Comparison of ENCODE assay signal across 32 cellular contexts in genomic region chr10:130425169-130425568, GRCh38.
"Had no signal": no experiment of that assay in that cellular context is flagged by ENCODE, and none has a peak within 500 bp of the region (broad histone marks: within the 10 kb centered on the region; RNA-seq: fewer than 3 reads in every experiment).

No MANE protein-coding gene starts in this region.

- H3K4me1 Mint-ChIP-seq: activated B cell treated with CpG ODN at 0.5 μM for 24 hours; activated CD4-positive, alpha-beta T cell treated with anti-CD3 and anti-CD28 coated beads for 36 hours; activated CD4-positive, alpha-beta T cell treated with anti-CD3 and anti-CD28 coated beads, Interleukin-2, amount 10 ng/mL, durations not matched to agents 24 days and 14 days; activated naive CD4-positive, alpha-beta T cell treated with anti-CD3 and anti-CD28 coated beads, Interleukin-2, amount 10 ng/mL, durations not matched to agents 7 days and 5 days; activated naive CD8-positive, alpha-beta T cell treated with anti-CD3 and anti-CD28 coated beads, Interleukin-2, amount 10 ng/mL, durations not matched to agents 7 days and 5 days; brain had no signal

- H3K27me3 ChIP-seq: ascending aorta, breast epithelium, cardiac muscle cell had no signal

- DNase-seq: activated B cell treated with CpG ODN at 0.5 μM for 24 hours; activated CD4-positive, alpha-beta memory T cell treated with anti-CD3 and anti-CD28 coated beads for 36 hours; activated CD4-positive, alpha-beta T cell treated with anti-CD3 and anti-CD28 coated beads for 36 hours; activated CD4-positive, alpha-beta T cell treated with anti-CD3 and anti-CD28 coated beads, Interleukin-2, amount 10 ng/mL, durations not matched to agents 24 days and 14 days; activated CD8-positive, alpha-beta T cell treated with anti-CD3 and anti-CD28 coated beads, Interleukin-2, amount 10 ng/mL, durations not matched to agents 7 days and 5 days; activated gamma-delta T cell; activated naive CD4-positive, alpha-beta T cell; activated naive CD4-positive, alpha-beta T cell treated with anti-CD3 and anti-CD28 coated beads, Interleukin-2, amount 10 ng/mL, durations not matched to agents 7 days and 5 days; activated naive CD8-positive, alpha-beta T cell treated with anti-CD3 and anti-CD28 coated beads, Interleukin-2, amount 10 ng/mL, durations not matched to agents 7 days and 5 days; activated T-cell treated with anti-CD3 and anti-CD28 coated beads, Interleukin-2, amount 50 U/mL, for 4 hours; central memory CD4-positive, alpha-beta T cell; cerebellar nuclear complex; cortex of kidney; dermis blood vessel endothelial cell; effector CD4-positive, alpha-beta T cell; effector memory CD8-positive, alpha-beta T cell; foreskin fibroblast; glutamatergic neuron; T-helper 1 cell; T-helper 17 cell; T1000; WERI-Rb-1 had no signal

- H3K4me3 Mint-ChIP-seq: activated B cell treated with CpG ODN at 0.5 μM for 24 hours; activated CD4-positive, alpha-beta memory T cell treated with anti-CD3 and anti-CD28 coated beads for 36 hours; activated CD4-positive, alpha-beta T cell treated with anti-CD3 and anti-CD28 coated beads for 36 hours; activated CD4-positive, alpha-beta T cell treated with anti-CD3 and anti-CD28 coated beads, Interleukin-2, amount 10 ng/mL, durations not matched to agents 24 days and 14 days; activated CD8-positive, alpha-beta T cell treated with anti-CD3 and anti-CD28 coated beads, Interleukin-2, amount 10 ng/mL, durations not matched to agents 7 days and 5 days; activated naive CD4-positive, alpha-beta T cell treated with anti-CD3 and anti-CD28 coated beads, Interleukin-2, amount 10 ng/mL, durations not matched to agents 7 days and 5 days; activated naive CD8-positive, alpha-beta T cell treated with anti-CD3 and anti-CD28 coated beads, Interleukin-2, amount 10 ng/mL, durations not matched to agents 7 days and 5 days; activated T-cell treated with anti-CD3 and anti-CD28 coated beads, Interleukin-2, amount 50 U/mL, for 4 hours; activated T-helper 17 cell treated with anti-CD3 and anti-CD28 coated beads, Interleukin-2, amount 50 U/mL, for 72 hours; brain; effector memory CD8-positive, alpha-beta T cell; T-helper 17 cell; T-helper 2 cell treated with Interferon-gamma antibody and Interleukin-4, amounts not matched to agents 5 μg/mL and 100 μg/mL, for 36 hours had no signal

- H3K27ac ChIP-seq: ascending aorta, breast epithelium, cardiac muscle cell, epithelial cell of prostate, WERI-Rb-1 had no signal

- ATAC-seq: activated CD4-positive, alpha-beta T cell treated with anti-CD3 and anti-CD28 coated beads for 36 hours; activated CD4-positive, CD25-positive, alpha-beta regulatory T cell treated with anti-CD3 and anti-CD28 coated beads, Interleukin-2, amount 50 U/mL, for 24 hours; activated CD8-positive, alpha-beta T cell treated with anti-CD3 and anti-CD28 coated beads, Interleukin-2, amount 10 ng/mL, durations not matched to agents 7 days and 5 days; activated naive CD4-positive, alpha-beta T cell treated with anti-CD3 and anti-CD28 coated beads, Interleukin-2, amount 50 U/mL, for 72 hours; activated T-cell treated with anti-CD3 and anti-CD28 coated beads, Interleukin-2, amount 50 U/mL, for 4 hours; activated T-helper 17 cell treated with anti-CD3 and anti-CD28 coated beads, Interleukin-2, amount 50 U/mL, for 72 hours; effector memory CD8-positive, alpha-beta T cell; SK-N-SH treated with all-trans-retinoic acid at 6 μM for 48 hours; T-helper 17 cell had no signal

- H3K4me1 ChIP-seq: ascending aorta, breast epithelium had no signal

- H3K27me3 Mint-ChIP-seq: activated B cell treated with CpG ODN at 0.5 μM for 24 hours; activated CD4-positive, alpha-beta memory T cell treated with anti-CD3 and anti-CD28 coated beads for 36 hours; activated CD4-positive, alpha-beta T cell treated with anti-CD3 and anti-CD28 coated beads, Interleukin-2, amount 10 ng/mL, durations not matched to agents 24 days and 14 days; activated naive CD4-positive, alpha-beta T cell treated with anti-CD3 and anti-CD28 coated beads, Interleukin-2, amount 10 ng/mL, durations not matched to agents 7 days and 5 days; activated naive CD8-positive, alpha-beta T cell treated with anti-CD3 and anti-CD28 coated beads, Interleukin-2, amount 10 ng/mL, durations not matched to agents 7 days and 5 days had no signal

- H3K9me3 Mint-ChIP-seq: activated B cell treated with CpG ODN at 0.5 μM for 24 hours; activated CD4-positive, alpha-beta memory T cell treated with anti-CD3 and anti-CD28 coated beads for 36 hours; activated CD4-positive, alpha-beta T cell treated with anti-CD3 and anti-CD28 coated beads, Interleukin-2, amount 10 ng/mL, durations not matched to agents 24 days and 14 days; activated naive CD4-positive, alpha-beta T cell treated with anti-CD3 and anti-CD28 coated beads, Interleukin-2, amount 50 U/mL, for 72 hours; activated naive CD8-positive, alpha-beta T cell treated with anti-CD3 and anti-CD28 coated beads, Interleukin-2, amount 10 ng/mL, durations not matched to agents 7 days and 5 days; activated T-helper 17 cell treated with anti-CD3 and anti-CD28 coated beads, Interleukin-2, amount 50 U/mL, for 72 hours; T-helper 2 cell treated with Interferon-gamma antibody and Interleukin-4, amounts not matched to agents 5 μg/mL and 100 μg/mL, for 36 hours had no signal

- H3K36me3 ChIP-seq: ascending aorta, breast epithelium, cardiac muscle cell, WERI-Rb-1 had no signal

- H3K9me3 ChIP-seq: ascending aorta, breast epithelium had no signal

- H3K4me3 ChIP-seq: ascending aorta, breast epithelium, cardiac muscle cell had no signal

- H3K27ac Mint-ChIP-seq: activated B cell treated with CpG ODN at 0.5 μM for 24 hours; activated CD4-positive, alpha-beta memory T cell treated with anti-CD3 and anti-CD28 coated beads for 36 hours; activated CD4-positive, alpha-beta T cell treated with anti-CD3 and anti-CD28 coated beads for 36 hours; activated CD4-positive, alpha-beta T cell treated with anti-CD3 and anti-CD28 coated beads, Interleukin-2, amount 10 ng/mL, durations not matched to agents 24 days and 14 days; activated CD8-positive, alpha-beta T cell treated with anti-CD3 and anti-CD28 coated beads, Interleukin-2, amount 10 ng/mL, durations not matched to agents 7 days and 5 days; activated naive CD4-positive, alpha-beta T cell treated with anti-CD3 and anti-CD28 coated beads, Interleukin-2, amount 10 ng/mL, durations not matched to agents 7 days and 5 days; activated naive CD4-positive, alpha-beta T cell treated with anti-CD3 and anti-CD28 coated beads, Interleukin-2, amount 50 U/mL, for 72 hours; activated naive CD8-positive, alpha-beta T cell treated with anti-CD3 and anti-CD28 coated beads, Interleukin-2, amount 10 ng/mL, durations not matched to agents 7 days and 5 days; activated T-helper 17 cell treated with anti-CD3 and anti-CD28 coated beads, Interleukin-2, amount 50 U/mL, for 72 hours; brain; effector memory CD8-positive, alpha-beta T cell; T-helper 17 cell; T-helper 2 cell treated with Interferon-gamma antibody and Interleukin-4, amounts not matched to agents 5 μg/mL and 100 μg/mL, for 36 hours had no signal

- H3K36me3 Mint-ChIP-seq: activated CD4-positive, alpha-beta memory T cell treated with anti-CD3 and anti-CD28 coated beads for 36 hours; activated naive CD4-positive, alpha-beta T cell treated with anti-CD3 and anti-CD28 coated beads, Interleukin-2, amount 10 ng/mL, durations not matched to agents 7 days and 5 days; activated naive CD4-positive, alpha-beta T cell treated with anti-CD3 and anti-CD28 coated beads, Interleukin-2, amount 50 U/mL, for 72 hours; activated naive CD8-positive, alpha-beta T cell treated with anti-CD3 and anti-CD28 coated beads, Interleukin-2, amount 10 ng/mL, durations not matched to agents 7 days and 5 days; brain had no signal
